In genomic region chr16:49687603-49688002, GRCh38 we compare ENCODE assay signal across 31 cellular contexts.
"Had no signal": no experiment of that assay in that cellular context is flagged by ENCODE, and none has a peak within 500 bp of the region (broad histone marks: within the 10 kb centered on the region; RNA-seq: fewer than 3 reads in every experiment).

No MANE protein-coding gene starts in this region.

- H3K27ac Mint-ChIP-seq: dendritic cell treated with granulocyte-macrophage colony-stimulating factor and Interleukin-4, amounts not matched to agents 40 ng/mL and 50 ng/mL, for 4 days; endodermal cell; memory B cell; mesothelial cell of epicardium; natural killer cell treated with Interleukin-12 subunit alpha and Interleukin-12 subunit beta and Interleukin-15 and Interleukin-18, amount 100 ng/mL, for 72 hours; progenitor cell of endocrine pancreas; stimulated activated effector memory CD8-positive, alpha-beta T cell treated with anti-CD3 and anti-CD28 coated beads, Interleukin-12 subunit alpha, Interleukin-12 subunit beta, amount 100 ng/mL, for 72 hours; type B pancreatic cell had no signal

- H3K9ac ChIP-seq: parathyroid adenoma had no signal

- H3K4me3 ChIP-seq: colonic mucosa, gastrocnemius medialis, hepatocyte, lung, mucosa of descending colon, right atrium auricular region, smooth muscle cell, testis, tibial artery had no signal

- H3K4me1 ChIP-seq: colonic mucosa, gastrocnemius medialis, parathyroid adenoma, testis, tibial artery had no signal

- H3K36me3 ChIP-seq: colonic mucosa, gastrocnemius medialis, right atrium auricular region, tibial artery had no signal

- ATAC-seq: esophagus mucosa; gastrocnemius medialis; left lobe of liver; mucosa of descending colon; natural killer cell treated with Interleukin-12 subunit alpha and Interleukin-12 subunit beta and Interleukin-15 and Interleukin-18, amount 100 ng/mL, for 72 hours; sciatic nerve; stimulated activated effector memory CD8-positive, alpha-beta T cell treated with anti-CD3 and anti-CD28 coated beads, Interleukin-12 subunit alpha, Interleukin-12 subunit beta, amount 100 ng/mL, for 72 hours; stimulated activated naive CD8-positive, alpha-beta T cell treated with anti-CD3 and anti-CD28 coated beads, Interleukin-15, Interleukin-2, amounts not matched to agents 100 U/mL and 50 U/mL, for 24 hours had no signal

- H3K9me3 ChIP-seq: colonic mucosa, gastrocnemius medialis, mucosa of descending colon, right atrium auricular region, testis, tibial artery had no signal

- H3K4me3 Mint-ChIP-seq: dendritic cell treated with granulocyte-macrophage colony-stimulating factor and Interleukin-4, amounts not matched to agents 40 ng/mL and 50 ng/mL, for 4 days; endodermal cell; memory B cell; mesothelial cell of epicardium; naive B cell; natural killer cell treated with Interleukin-12 subunit alpha and Interleukin-12 subunit beta and Interleukin-15 and Interleukin-18, amount 100 ng/mL, for 72 hours; stimulated activated effector memory CD8-positive, alpha-beta T cell treated with anti-CD3 and anti-CD28 coated beads, Interleukin-12 subunit alpha, Interleukin-12 subunit beta, amount 100 ng/mL, for 72 hours; type B pancreatic cell had no signal

- H3K4me2 ChIP-seq: hepatocyte, smooth muscle cell had no signal

- H3K79me2 ChIP-seq: hepatocyte, parathyroid adenoma had no signal

- H3K27ac ChIP-seq: colonic mucosa, epithelial cell of prostate, gastrocnemius medialis, hepatocyte, parathyroid adenoma, right atrium auricular region, testis, tibial artery had no signal

- DNase-seq: colonic mucosa; effector CD8-positive, alpha-beta T cell; foreskin fibroblast; gastrocnemius medialis; kidney; mucosa of descending colon; naive B cell; stimulated activated CD4-positive, alpha-beta T cell treated with anti-CD3 and anti-CD28 coated beads, Interleukin-12 subunit alpha, Interleukin-12 subunit beta, amount 100 ng/mL, for 4 hours; stimulated activated CD4-positive, alpha-beta T cell treated with anti-CD3 and anti-CD28 coated beads, Interleukin-1b, Interleukin-23, amount 100 ng/mL, for 48 hours; stimulated activated CD4-positive, alpha-beta T cell treated with anti-CD3 and anti-CD28 coated beads, Interleukin-4, amount 100 ng/mL, for 1 hour; stimulated activated naive CD8-positive, alpha-beta T cell treated with anti-CD3 and anti-CD28 coated beads, Interleukin-15, Interleukin-2, amounts not matched to agents 100 U/mL and 50 U/mL, for 24 hours; substantia nigra; testis; tibial artery had no signal

- H3K9me3 Mint-ChIP-seq: dendritic cell treated with granulocyte-macrophage colony-stimulating factor and Interleukin-4, amounts not matched to agents 40 ng/mL and 50 ng/mL, for 4 days; endodermal cell; memory B cell; mesothelial cell of epicardium; natural killer cell treated with Interleukin-12 subunit alpha and Interleukin-12 subunit beta and Interleukin-15 and Interleukin-18, amount 100 ng/mL, for 72 hours; stimulated activated effector memory CD8-positive, alpha-beta T cell treated with anti-CD3 and anti-CD28 coated beads, Interleukin-12 subunit alpha, Interleukin-12 subunit beta, amount 100 ng/mL, for 72 hours; type B pancreatic cell had no signal

- H3K27me3 Mint-ChIP-seq: progenitor cell of endocrine pancreas, type B pancreatic cell had no signal

- H2AFZ ChIP-seq: hepatocyte, parathyroid adenoma had no signal

- H3K27me3 ChIP-seq: colonic mucosa, gastrocnemius medialis, hepatocyte, right atrium auricular region, testis had no signal

- H3K36me3 Mint-ChIP-seq: memory B cell; mesothelial cell of epicardium; naive B cell; natural killer cell treated with Interleukin-12 subunit alpha and Interleukin-12 subunit beta and Interleukin-15 and Interleukin-18, amount 100 ng/mL, for 72 hours; stimulated activated effector memory CD8-positive, alpha-beta T cell treated with anti-CD3 and anti-CD28 coated beads, Interleukin-12 subunit alpha, Interleukin-12 subunit beta, amount 100 ng/mL, for 72 hours had no signal

- H3K4me1 Mint-ChIP-seq: memory B cell; naive B cell; stimulated activated effector memory CD8-positive, alpha-beta T cell treated with anti-CD3 and anti-CD28 coated beads, Interleukin-12 subunit alpha, Interleukin-12 subunit beta, amount 100 ng/mL, for 72 hours had no signal
